ENCODE assay signal across 27 cellular contexts in genomic region chr11:125980421-125980820, GRCh38. TPM values are rescaled to one million over a fixed set of nuclear protein-coding genes. Genes with fewer than 3 reads are reported as not detected.
"Had no signal": no experiment of that assay in that cellular context is flagged by ENCODE, and none has a peak within 500 bp of the region (broad histone marks: within the 10 kb centered on the region; RNA-seq: fewer than 3 reads in every experiment).

No MANE protein-coding gene starts in this region.

- H3K36me3 ChIP-seq: cardiac muscle cell, ovary, right lobe of liver had no signal

- H3K4me1 ChIP-seq: upper lobe of left lung had no signal

- DNase-seq: activated CD4-positive, alpha-beta T cell treated with anti-CD3 and anti-CD28 coated beads for 48 hours; activated CD4-positive, alpha-beta T cell treated with anti-CD3 and anti-CD28 coated beads, Interleukin-2, amount 50 U/mL, for 48 hours; activated CD8-positive, alpha-beta memory T cell treated with anti-CD3 and anti-CD28 coated beads for 24 hours; activated effector memory CD4-positive, alpha-beta T cell treated with Interleukin-2 at 50 U/mL for 16 hours; activated naive CD4-positive, alpha-beta T cell treated with Interleukin-2 at 50 U/mL for 16 hours; aorta; effector memory CD4-positive, alpha-beta T cell; erythroblast; hippocampal formation; left cardiac atrium; left ventricle myocardium superior; nephron progenitor cell; ovary; right lobe of liver; stimulated activated CD4-positive, alpha-beta T cell treated with anti-CD3 and anti-CD28 coated beads, Interleukin-2, amount 100 ng/mL, for 48 hours; upper lobe of left lung had no signal

- H3K4me3 ChIP-seq: cardiac muscle cell, coronary artery, dorsolateral prefrontal cortex, gastroesophageal sphincter, ovary, right lobe of liver, upper lobe of left lung had no signal

- FAIRE-seq: keratinocyte had no signal

- H3K27ac ChIP-seq: cardiac muscle cell, coronary artery, gastroesophageal sphincter, ovary, right lobe of liver, upper lobe of left lung had no signal

- H3K27me3 ChIP-seq: cardiac muscle cell, dorsolateral prefrontal cortex, gastroesophageal sphincter, ovary, right lobe of liver, upper lobe of left lung had no signal

- ATAC-seq: gastroesophageal sphincter, left cardiac atrium, left ventricle myocardium superior, right lobe of liver had no signal

- H3K9me3 ChIP-seq: gastroesophageal sphincter, ovary, right lobe of liver, upper lobe of left lung had no signal

RNA-seq across cellular contexts. Expression of gene VSIG10L2, which starts 34.6 kb away (rescaled TPM):
- total RNA-seq: cardiac muscle cell, cerebellum, gastroesophageal sphincter, left ventricle myocardium superior, lung microvascular endothelial cell, mucosa of gallbladder, progenitor cell of endocrine pancreas, renal cortical epithelial cell, skeletal muscle tissue had no signal
- polyA plus RNA-seq: aorta, cardiac muscle cell had no signal
